ENCODE assay signal across 31 cellular contexts in genomic region chr13:60244381-60244780, GRCh38.
"Had no signal": no experiment of that assay in that cellular context is flagged by ENCODE, and none has a peak within 500 bp of the region (broad histone marks: within the 10 kb centered on the region; RNA-seq: fewer than 3 reads in every experiment).

No MANE protein-coding gene starts in this region.

- H3K36me3 ChIP-seq: brain microvascular endothelial cell, esophagus muscularis mucosa, gastrocnemius medialis, heart left ventricle, WERI-Rb-1 had no signal

- H3K27ac Mint-ChIP-seq: activated B cell treated with CpG ODN at 0.5 μM for 24 hours; activated CD8-positive, alpha-beta T cell treated with anti-CD3 and anti-CD28 coated beads for 36 hours; activated naive CD8-positive, alpha-beta T cell; effector memory CD8-positive, alpha-beta T cell; T-helper 1 cell treated with Interleukin-12 subunit alpha and Interleukin-12 subunit beta and Interleukin-4 antibody, amounts not matched to agents 30 μg/mL and 1 μg/mL, for 36 hours had no signal

- H3K27ac ChIP-seq: brain microvascular endothelial cell, coronary artery, esophagus muscularis mucosa, foreskin keratinocyte, gastrocnemius medialis, heart left ventricle, WERI-Rb-1 had no signal

- H3K27me3 Mint-ChIP-seq: activated B cell treated with CpG ODN at 0.5 μM for 24 hours; central memory CD8-positive, alpha-beta T cell had no signal

- DNase-seq: activated B cell treated with CpG ODN at 0.5 μM for 24 hours; activated CD4-positive, alpha-beta T cell treated with anti-CD3 and anti-CD28 coated beads for 48 hours; activated CD4-positive, alpha-beta T cell treated with anti-CD3 and anti-CD28 coated beads, Interleukin-2, amount 50 U/mL, for 1 hour; activated CD4-positive, alpha-beta T cell treated with anti-CD3 and anti-CD28 coated beads, Interleukin-2, amount 50 U/mL, for 48 hours; activated CD8-positive, alpha-beta memory T cell treated with anti-CD3 and anti-CD28 coated beads for 24 hours; activated CD8-positive, alpha-beta T cell treated with anti-CD3 and anti-CD28 coated beads for 36 hours; activated effector memory CD4-positive, alpha-beta T cell treated with Interleukin-2 at 50 U/mL for 16 hours; activated gamma-delta T cell treated with Interleukin-2 at 50 U/mL for 16 hours; activated naive CD4-positive, alpha-beta T cell treated with anti-CD3 and anti-CD28 coated beads, Interleukin-2, amount 50 U/mL, for 16 hours; activated naive CD4-positive, alpha-beta T cell treated with Interleukin-2 at 50 U/mL for 16 hours; activated T-cell treated with anti-CD3 and anti-CD28 coated beads, Interleukin-2, amount 50 U/mL, for 48 hours; amniotic stem cell; anterior cingulate cortex; brain microvascular endothelial cell; dermis blood vessel endothelial cell; effector CD4-positive, alpha-beta T cell; effector memory CD8-positive, alpha-beta T cell; erythroblast; foreskin keratinocyte; gastrocnemius medialis; glutamatergic neuron; heart left ventricle; T1000; WERI-Rb-1 had no signal

- FAIRE-seq: astrocyte, bronchial epithelial cell had no signal

- H3K36me3 Mint-ChIP-seq: activated naive CD8-positive, alpha-beta T cell had no signal

- H3K4me1 ChIP-seq: esophagus muscularis mucosa, foreskin keratinocyte, gastrocnemius medialis, heart left ventricle had no signal

- H3K4me3 ChIP-seq: coronary artery, esophagus muscularis mucosa, gastrocnemius medialis, heart left ventricle had no signal

- H3K4me3 Mint-ChIP-seq: activated B cell treated with CpG ODN at 0.5 μM for 24 hours; activated CD8-positive, alpha-beta T cell treated with anti-CD3 and anti-CD28 coated beads for 36 hours; activated naive CD8-positive, alpha-beta T cell; central memory CD8-positive, alpha-beta T cell; effector memory CD8-positive, alpha-beta T cell; T-helper 1 cell treated with Interleukin-12 subunit alpha and Interleukin-12 subunit beta and Interleukin-4 antibody, amounts not matched to agents 30 μg/mL and 1 μg/mL, for 36 hours had no signal

- H3K27me3 ChIP-seq: brain microvascular endothelial cell, esophagus muscularis mucosa, gastrocnemius medialis, heart left ventricle had no signal

- H3K4me1 Mint-ChIP-seq: activated B cell treated with CpG ODN at 0.5 μM for 24 hours; central memory CD8-positive, alpha-beta T cell had no signal

- H3K9me3 Mint-ChIP-seq: activated B cell treated with CpG ODN at 0.5 μM for 24 hours; activated CD8-positive, alpha-beta T cell treated with anti-CD3 and anti-CD28 coated beads for 36 hours; central memory CD8-positive, alpha-beta T cell; effector memory CD8-positive, alpha-beta T cell; T-helper 1 cell treated with Interleukin-12 subunit alpha and Interleukin-12 subunit beta and Interleukin-4 antibody, amounts not matched to agents 30 μg/mL and 1 μg/mL, for 36 hours had no signal
